ENCODE assay signal across 21 cellular contexts in the genomic region with DNA sequence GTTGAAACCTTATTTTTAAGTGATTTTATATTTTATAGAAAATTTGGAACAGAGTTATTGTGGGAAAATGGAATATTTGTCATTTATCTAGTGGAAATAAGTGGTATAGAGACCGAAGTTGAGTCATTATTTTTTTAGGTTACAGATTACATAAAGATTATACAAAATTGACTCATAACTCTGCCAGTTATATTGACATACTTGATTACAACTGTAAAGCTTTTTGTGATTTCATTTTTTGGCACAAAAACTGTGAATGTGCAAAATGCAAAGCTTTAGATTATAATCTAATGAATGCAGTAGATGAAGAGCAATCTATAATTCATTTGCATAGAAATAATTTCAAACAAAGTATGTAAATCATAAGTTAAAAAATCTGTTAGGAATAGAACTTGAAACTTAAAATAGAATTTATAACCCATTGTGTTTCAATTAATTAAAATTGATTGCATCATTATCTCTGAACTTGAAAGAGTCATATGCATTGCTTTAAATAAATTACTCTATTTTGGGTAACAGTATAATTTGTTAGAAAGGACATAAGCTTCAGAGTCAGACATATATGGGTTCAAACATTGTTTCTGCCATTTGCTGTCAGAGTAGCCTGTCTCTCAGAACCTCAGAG.
"Had no signal": no experiment of that assay in that cellular context is flagged by ENCODE, and none has a peak within 500 bp of the region (broad histone marks: within the 10 kb centered on the region; RNA-seq: fewer than 3 reads in every experiment).

No MANE protein-coding gene starts in this region.

- H3K4me3 ChIP-seq: dorsolateral prefrontal cortex, gastrocnemius medialis, heart right ventricle, psoas muscle, suprapubic skin, thyroid gland, uterus had no signal

- H3K9me3 ChIP-seq: psoas muscle, suprapubic skin, thyroid gland, uterus had no signal

- DNase-seq: cortex of kidney; dorsolateral prefrontal cortex; effector CD8-positive, alpha-beta T cell; gastrocnemius medialis; heart right ventricle; hypothalamus; islet precursor cell; mammary epithelial cell; naive thymus-derived CD4-positive, alpha-beta T cell; nephron progenitor cell; psoas muscle; retina; stimulated activated CD4-positive, alpha-beta T cell treated with anti-CD3 and anti-CD28 coated beads, Interleukin-12 subunit alpha, Interleukin-12 subunit beta, amount 100 ng/mL, for 4 hours; stimulated activated CD4-positive, alpha-beta T cell treated with anti-CD3 and anti-CD28 coated beads, Interleukin-2, amount 100 ng/mL, for 48 hours; stimulated activated naive CD4-positive, alpha-beta T cell treated with Interleukin-2 at 50 U/mL for 16 hours; thyroid gland; uterus had no signal

- H3K27me3 ChIP-seq: dorsolateral prefrontal cortex, gastrocnemius medialis, heart right ventricle, suprapubic skin, thyroid gland, uterus had no signal

- ATAC-seq: esophagus mucosa; gastrocnemius medialis; heart right ventricle; left lobe of liver; naive thymus-derived CD4-positive, alpha-beta T cell; psoas muscle; sciatic nerve had no signal

- H3K4me1 ChIP-seq: gastrocnemius medialis, psoas muscle, suprapubic skin, thyroid gland, uterus had no signal

- H3K27ac ChIP-seq: dorsolateral prefrontal cortex, gastrocnemius medialis, heart right ventricle, psoas muscle, suprapubic skin, thyroid gland, uterus had no signal

- H3K36me3 ChIP-seq: thyroid gland, uterus had no signal
